8 cellular contexts compared by ENCODE assay signal in genomic region chr2:32947076-32947483, GRCh38. TPM values are rescaled to one million over a fixed set of nuclear protein-coding genes. Genes with fewer than 3 reads are reported as not detected.
DNase-seq lines count a peak whose midpoint lies in the region; ATAC-seq, FAIRE-seq and TF ChIP-seq lines count a peak whose summit lies in the region.

No MANE protein-coding gene starts in this region.

- peaks cover 10 to 24% (median 18%) of the 10 kb centered on the region in 10 experiments for H3K4me1 ChIP-seq in BLaER1 treated with 17β-estradiol and CSF1 and Interleukin-3, amounts not matched to agents 10 nM and 100 nM
- H3K4me1 ChIP-seq in Karpas-422 (ENCODE audit: low read length), result peaks cover 39% of the 10 kb centered on the region
- H3K4me1 ChIP-seq in mesodermal cell (ENCODE audit: control insufficient read depth, insufficient read depth, low read length, poor library complexity, severe bottlenecking), result no peaks in the 10 kb centered on the region

- no peaks in the 10 kb centered on the region for H3K36me3 ChIP-seq in BLaER1 treated with 17β-estradiol and CSF1 and Interleukin-3, amounts not matched to agents 10 nM and 100 nM
- H3K36me3 ChIP-seq in Karpas-422 (ENCODE audit: insufficient read depth, low read length) (no peaks in the 10 kb centered on the region), mesodermal cell (ENCODE audit: control insufficient read depth, insufficient read depth, low read length) (peaks cover 5% of the 10 kb centered on the region)

- peak overlapping the region; percentile 59 to 85 (median 74) for H3K4me3 ChIP-seq in BLaER1 treated with 17β-estradiol and CSF1 and Interleukin-3, amounts not matched to agents 10 nM and 100 nM
- peak overlapping the region; percentile 80 for H3K4me3 ChIP-seq in Karpas-422 (ENCODE audit: low read length)
- peak overlapping the region; percentile 89 for H3K4me3 ChIP-seq in coronary artery
- peak overlapping the region; percentile 74 for H3K4me3 ChIP-seq in mesodermal cell (ENCODE audit: extremely low read depth, insufficient read depth, low read length, poor library complexity, severe bottlenecking)

- FAIRE-seq in HTR-8/SVneo (lab: Jason Lieb, UNC), result no peak

- peaks cover 16 to 100% (median 20%) of the 10 kb centered on the region in 11 experiments; a peak in 21 of 22 replicates for H3K27me3 ChIP-seq in BLaER1 treated with 17β-estradiol and CSF1 and Interleukin-3, amounts not matched to agents 10 nM and 100 nM
- H3K27me3 ChIP-seq in Karpas-422 (ENCODE audit: low read length), result no peaks in the 10 kb centered on the region

- H2AFZ ChIP-seq in Karpas-422 (ENCODE audit: low read length), result peak overlapping the region; percentile 94; the same call in 1 of the 2 replicates

- H3K9ac ChIP-seq in BLaER1 treated with 17β-estradiol and CSF1 and Interleukin-3, amounts not matched to agents 10 nM and 100 nM, result peak overlapping the region in 10 of 11 experiments; percentile 37 to 82 (median 66); a peak in 19 of 22 replicates
- peak overlapping the region; percentile 77 for H3K9ac ChIP-seq in Karpas-422 (ENCODE audit: low read length)

- H3K27ac ChIP-seq in BLaER1 treated with 17β-estradiol and CSF1 and Interleukin-3, amounts not matched to agents 10 nM and 100 nM, result peak overlapping the region in 6 of 11 experiments; percentile 10 to 61 (median 44); a peak in 7 of 22 replicates
- H3K27ac ChIP-seq in Karpas-422 (ENCODE audit: low read length), result 0 out of 2 replicates have a peak overlapping the region, but pooled peaks have one; percentile 28
- peak overlapping the region; percentile 90 for H3K27ac ChIP-seq in coronary artery
- H3K27ac ChIP-seq in mesodermal cell (ENCODE audit: low read depth, low read length, severe bottlenecking), result no peak overlapping the region

- H3K4me2 ChIP-seq in BLaER1 treated with 17β-estradiol and CSF1 and Interleukin-3, amounts not matched to agents 10 nM and 100 nM, result peak overlapping the region; percentile 96 to 100 (median 99)
- H3K4me2 ChIP-seq in Karpas-422 (ENCODE audit: low read depth, low read length, poor library complexity, severe bottlenecking), result peak overlapping the region; percentile 98

- WGBS in mesodermal cell (ENCODE audit: insufficient coverage in 2 of 2), 2 experiments, result 0% methylated on average over 10 to 26 of the region's 52 CpGs

- no peaks in the 10 kb centered on the region for H3K9me2 ChIP-seq in Karpas-422 (replicated peaks; ENCODE audit: insufficient read depth, low read length)

- H3K9me3 ChIP-seq in BLaER1 treated with 17β-estradiol and CSF1 and Interleukin-3, amounts not matched to agents 10 nM and 100 nM (replicated peaks in 1 of 11), result peaks cover 0 to 10% (median 0%) of the 10 kb centered on the region in 11 experiments; a peak in 8 of 22 replicates
- H3K9me3 ChIP-seq in Karpas-422 (ENCODE audit: low read length) (no peaks in the 10 kb centered on the region), mesodermal cell (ENCODE audit: control insufficient read depth, low read length) (no peaks in the 10 kb centered on the region)

- DNase-seq in Karpas-422 (peak; percentile 59), coronary artery (ENCODE audit: low spot score) (no peak), DMS153 (lab: John Stamatoyannopoulos, UW) (no peak), NCI-H526 treated with DMSO at 0.1 percent for 48 hours (lab: John Stamatoyannopoulos, UW) (no peak), HTR-8/SVneo (ENCODE audit: insufficient read length, low spot score) (no peak)

- peak; percentile 18 for ATAC-seq in GM21360 (IDR thresholded peaks at IDR 0.05; ENCODE audit: unreplicated experiment)

- TF ChIP-seq CTCF in coronary artery (IDR thresholded peaks at IDR 0.05), result no peak

- H3K79me2 ChIP-seq in Karpas-422 (ENCODE audit: low read length), result no peaks in the 10 kb centered on the region

- H4K20me1 ChIP-seq in BLaER1 treated with 17β-estradiol and CSF1 and Interleukin-3, amounts not matched to agents 10 nM and 100 nM, result peaks cover 0 to 38% (median 0%) of the 10 kb centered on the region in 11 experiments; a peak in 6 of 22 replicates
- no peaks in the 10 kb centered on the region for H4K20me1 ChIP-seq in Karpas-422 (ENCODE audit: insufficient read depth, low read depth, low read length)

RNA-seq across cellular contexts. Expression of gene LTBP1, which starts 0.3 kb away (rescaled TPM):
- total RNA-seq in Karpas-422 (2014; rRNA removed; shearing (Covaris generic); ENCODE audit: low replicate concordance), result 9.2 and 11.8 TPM in 2 replicates
- polyA plus RNA-seq in mesodermal cell (2013, experiment 1 of 2), result 68.5 TPM
- 60.6 TPM for polyA plus RNA-seq in mesodermal cell (2013, experiment 2 of 2)
